Comparison of ENCODE assay signal across 12 cellular contexts in the genomic region with DNA sequence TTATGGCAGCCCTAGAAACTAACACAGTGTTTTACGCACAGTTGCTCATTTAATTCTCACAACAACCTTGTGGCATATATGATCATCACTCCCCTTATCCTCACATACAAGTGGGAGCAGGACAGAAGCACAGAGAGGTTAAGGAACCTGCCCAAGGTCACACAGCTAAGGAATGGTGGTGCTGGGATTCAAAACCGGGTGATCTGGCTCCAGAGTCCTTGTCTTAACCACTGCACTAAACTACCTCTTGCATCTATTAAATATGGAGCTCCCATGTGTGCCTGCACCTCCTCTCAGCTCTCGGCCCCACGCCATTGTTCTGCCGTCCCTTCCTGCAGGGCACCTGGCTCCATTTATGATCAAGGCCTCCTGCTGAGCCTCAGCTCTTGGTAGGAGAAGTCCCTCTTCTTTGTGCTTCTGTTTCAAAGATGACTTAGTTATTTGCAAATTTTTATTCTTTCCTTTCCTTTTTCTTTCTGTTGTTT.
DNase-seq lines count a peak whose midpoint lies in the region; ATAC-seq and TF ChIP-seq lines count a peak whose summit lies in the region.
"Had no signal": no experiment of that assay in that cellular context is flagged by ENCODE, and none has a peak within 500 bp of the region (broad histone marks: within the 10 kb centered on the region; RNA-seq: fewer than 3 reads in every experiment).

No MANE protein-coding gene starts in this region.

- H3K4me1 ChIP-seq in CD8-positive, alpha-beta memory T cell (ENCODE audit: insufficient read depth, low read length), result peaks cover 45% of the 10 kb centered on the region
- H3K4me1 ChIP-seq in body of pancreas, result peaks cover 8% of the 10 kb centered on the region

- H3K9me3 ChIP-seq in CD8-positive, alpha-beta memory T cell (ENCODE audit: low read length), result peaks cover 15% of the 10 kb centered on the region
- H3K9me3 ChIP-seq in body of pancreas, result peaks cover 0 to 8% (median 0%) of the 10 kb centered on the region in 3 donors

- intact Hi-C loops in body of pancreas (cut with DNase I), result no loop called here

- no peaks in the 10 kb centered on the region for H3K27me3 ChIP-seq in CD8-positive, alpha-beta memory T cell (ENCODE audit: insufficient read depth, low read length, poor library complexity, severe bottlenecking)
- no peaks in the 10 kb centered on the region for H3K27me3 ChIP-seq in body of pancreas

- POLR2A ChIA-PET in CD8-positive, alpha-beta memory T cell (lab: Charles Lee), result interaction anchor here (0.6 to 1.0 kb wide), 4 partner anchors 15 to 274 kb away, joined by 3 to 4 read pairs (median 4); no protein-coding TSS in a partner anchor
- POLR2A ChIA-PET in naive thymus-derived CD8-positive, alpha-beta T cell (lab: Charles Lee), result interaction anchor here (0.6 to 9.0 kb wide), 8 partner anchors 9 to 265 kb away, joined by 3 to 153 read pairs (median 8); no protein-coding TSS in a partner anchor

- peaks cover 4 to 31% (median 16%) of the 10 kb centered on the region in 3 donors for H3K36me3 Mint-ChIP-seq in CD8-positive, alpha-beta memory T cell
- peaks cover 16% of the 10 kb centered on the region for H3K36me3 Mint-ChIP-seq in activated naive CD8-positive, alpha-beta T cell
- peaks cover 6 to 31% (median 22%) of the 10 kb centered on the region in 3 donors for H3K36me3 Mint-ChIP-seq in naive thymus-derived CD8-positive, alpha-beta T cell

- no peak for TF ChIP-seq CTCF in C4-2B (conservative IDR thresholded peaks at IDR 0.05)
- TF ChIP-seq CTCF in body of pancreas (IDR thresholded peaks at IDR 0.05), result no peak

- WGBS in body of pancreas, 2 donors, result 92 to 95% methylated on average over 5 of the region's 5 CpGs

- peak overlapping the region; percentile 5 for H3K4me3 ChIP-seq in CD8-positive, alpha-beta memory T cell (ENCODE audit: low read length)
- no peak overlapping the region for H3K4me3 ChIP-seq in body of pancreas
- H3K4me3 ChIP-seq: lung had no signal

- no peaks in the 10 kb centered on the region for H3K27me3 Mint-ChIP-seq in CD8-positive, alpha-beta memory T cell
- no peaks in the 10 kb centered on the region for H3K27me3 Mint-ChIP-seq in activated naive CD8-positive, alpha-beta T cell
- no peaks in the 10 kb centered on the region for H3K27me3 Mint-ChIP-seq in naive thymus-derived CD8-positive, alpha-beta T cell
- H3K27me3 Mint-ChIP-seq: B cell had no signal

- H3K36me3 ChIP-seq in CD8-positive, alpha-beta memory T cell (ENCODE audit: insufficient read depth, low read length), result no peaks in the 10 kb centered on the region
- H3K36me3 ChIP-seq in body of pancreas (replicated peaks in 1 of 2; ENCODE audit: insufficient read depth in 1 of 2, low read depth in 2 of 2), result no peaks in the 10 kb centered on the region

- H3K4me1 Mint-ChIP-seq in CD8-positive, alpha-beta memory T cell, result peaks cover 40 to 53% (median 52%) of the 10 kb centered on the region in 3 donors
- H3K4me1 Mint-ChIP-seq in activated naive CD8-positive, alpha-beta T cell (ENCODE audit: low read depth), result peaks cover 59% of the 10 kb centered on the region
- H3K4me1 Mint-ChIP-seq in naive thymus-derived CD8-positive, alpha-beta T cell, result peaks cover 36 to 74% (median 62%) of the 10 kb centered on the region in 4 donors
- H3K4me1 Mint-ChIP-seq: nephron had no signal

- H3K4me3 Mint-ChIP-seq in CD8-positive, alpha-beta memory T cell, result peak overlapping the region in 5 of 7 donors; percentile 86 to 90 (median 88)
- peak overlapping the region; percentile 92 for H3K4me3 Mint-ChIP-seq in activated naive CD8-positive, alpha-beta T cell
- H3K4me3 Mint-ChIP-seq in naive thymus-derived CD8-positive, alpha-beta T cell, result peak overlapping the region in 9 of 10 donors; percentile 78 to 95 (median 91)
- H3K4me3 Mint-ChIP-seq: B cell, nephron had no signal

- CTCF ChIA-PET in CD8-positive, alpha-beta memory T cell (lab: Charles Lee), result interaction anchor here (1.0 to 1.1 kb wide), 2 partner anchors 15 to 17 kb away, joined by 3 to 4 read pairs; no protein-coding TSS in a partner anchor

- DNase-seq in CD8-positive, alpha-beta memory T cell, result peak in 1 of 5 donors; percentile 35
- DNase-seq in naive thymus-derived CD8-positive, alpha-beta T cell, result peak in 1 of 10 donors; percentile 27
- DNase-seq in NCI-H774 (lab: John Stamatoyannopoulos, UW), result no peak
- DNase-seq in NCI-H526 treated with DMSO at 0.1 percent for 48 hours (lab: John Stamatoyannopoulos, UW), result no peak
- no peak for DNase-seq in body of pancreas
- DNase-seq in SHP77 treated with DMSO at 0.1 percent for 48 hours (lab: John Stamatoyannopoulos, UW), result no peak
- DNase-seq: DMS79 had no signal

- H3K27ac ChIP-seq in C4-2B (peak overlapping the region; percentile 92), body of pancreas (no peak overlapping the region)
- peak overlapping the region; percentile 58 for H3K27ac ChIP-seq in CD8-positive, alpha-beta memory T cell (ENCODE audit: low read depth, low read length)

- H3K9me3 Mint-ChIP-seq in CD8-positive, alpha-beta memory T cell, result peaks cover 8 to 29% (median 20%) of the 10 kb centered on the region in 5 donors
- peaks cover 9% of the 10 kb centered on the region for H3K9me3 Mint-ChIP-seq in activated naive CD8-positive, alpha-beta T cell (ENCODE audit: low read depth)
- H3K9me3 Mint-ChIP-seq in naive thymus-derived CD8-positive, alpha-beta T cell, result peaks cover under 1 to 43% (median 25%) of the 10 kb centered on the region in 9 donors

- ATAC-seq in naive thymus-derived CD8-positive, alpha-beta T cell, result no peak
- ATAC-seq in body of pancreas, result no peak

- no peak for TF ChIP-seq POLR2A in body of pancreas (IDR thresholded peaks at IDR 0.05)

- H3K27ac Mint-ChIP-seq in CD8-positive, alpha-beta memory T cell, result peak overlapping the region; percentile 97 to 100 (median 100)
- peak overlapping the region; percentile 99 for H3K27ac Mint-ChIP-seq in activated naive CD8-positive, alpha-beta T cell
- H3K27ac Mint-ChIP-seq in naive thymus-derived CD8-positive, alpha-beta T cell, result peak overlapping the region; percentile 98 to 100 (median 100)

Comparison
In these comparisons a context has a peak if more than half of its experiments do, and no peak if none do; other contexts are left out.
1. H3K27ac ChIP-seq: peak in C4-2B (single experiment) and CD8-positive, alpha-beta memory T cell (single experiment); none in body of pancreas (0 of 4).
2. Peak in every context shown above with its lines, with median percentiles within 50 percentile points of each other: H3K27ac Mint-ChIP-seq and H3K4me3 Mint-ChIP-seq.